Comparison of ENCODE assay signal across 12 cellular contexts in the genomic region with DNA sequence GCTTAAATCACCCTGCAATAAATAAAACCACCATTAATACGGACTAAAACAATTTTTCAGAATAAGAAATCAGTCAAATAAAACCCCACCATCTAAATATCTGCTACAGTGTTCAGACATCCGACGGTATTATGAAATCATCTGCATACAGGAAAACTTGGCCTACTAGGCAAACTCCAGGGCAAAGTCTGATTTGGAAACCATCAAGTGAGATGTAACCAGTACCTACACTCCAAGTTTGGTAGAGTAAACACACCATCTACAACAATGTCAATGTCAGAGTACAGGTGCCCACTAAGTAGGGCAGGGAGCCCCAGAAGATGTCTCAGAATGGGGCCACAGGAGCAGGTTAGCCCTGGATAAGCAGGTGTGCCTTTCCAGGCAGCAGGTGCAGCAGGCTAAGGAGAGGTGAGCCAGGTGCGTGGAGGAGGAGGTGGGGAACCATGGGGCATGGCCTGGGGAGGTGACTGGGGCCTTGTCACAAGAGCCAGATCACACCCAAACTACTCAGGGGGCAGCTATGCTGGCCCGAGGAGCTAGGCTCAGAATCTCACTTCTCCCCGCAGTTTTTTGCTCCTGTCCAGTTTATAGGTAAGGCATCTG. TPM values are rescaled to one million over a fixed set of nuclear protein-coding genes. Genes with fewer than 3 reads are reported as not detected.
DNase-seq lines count a peak whose midpoint lies in the region; ATAC-seq, FAIRE-seq and TF ChIP-seq lines count a peak whose summit lies in the region.
"Had no signal": no experiment of that assay in that cellular context is flagged by ENCODE, and none has a peak within 500 bp of the region (broad histone marks: within the 10 kb centered on the region; RNA-seq: fewer than 3 reads in every experiment).

No MANE protein-coding gene starts in this region.

- H2AFZ ChIP-seq in neuronal stem cell (ENCODE audit: low read length): no peak overlapping the region

- no peak overlapping the region for H3K14ac ChIP-seq in neuronal stem cell (ENCODE audit: low read length)

- H3K79me1 ChIP-seq in neuronal stem cell (ENCODE audit: low read depth, low read length): peaks cover 14% of the 10 kb centered on the region

- no peak overlapping the region for H3K4me3 ChIP-seq in left ventricle myocardium inferior
- H3K4me3 ChIP-seq in neuronal stem cell (ENCODE audit: low read length in 2 of 2): peak overlapping the region in 1 of 2 donors; percentile 20
- no peak overlapping the region for H3K4me3 ChIP-seq in vagina
- H3K4me3 ChIP-seq: BLaER1, GM12878, SK-N-MC had no signal

- no peak overlapping the region for H3K27ac Mint-ChIP-seq in activated CD4-positive, alpha-beta T cell treated with anti-CD3 and anti-CD28 coated beads, Interleukin-2, amount 10 ng/mL, durations not matched to agents 24 days and 14 days

- no peak for FAIRE-seq in GM19239 (lab: Jason Lieb, UNC)
- FAIRE-seq: GM12878 had no signal

- H3K36me3 ChIP-seq in left ventricle myocardium inferior (no peaks in the 10 kb centered on the region), neuronal stem cell (replicated peaks in 1 of 2; ENCODE audit: control insufficient read depth in 2 of 2, insufficient read depth in 2 of 2, low read length in 2 of 2) (peaks cover 0 to 1% of the 10 kb centered on the region in 2 donors), vagina (no peaks in the 10 kb centered on the region)

- H2BK15ac ChIP-seq in neuronal stem cell (ENCODE audit: low read length): no peak overlapping the region

- H4K8ac ChIP-seq in neuronal stem cell (ENCODE audit: low read depth, low read length): no peak overlapping the region

- H3K4ac ChIP-seq in neuronal stem cell (ENCODE audit: low read length): peak overlapping the region; percentile 44

- no peaks in the 10 kb centered on the region for H3K27me3 Mint-ChIP-seq in activated CD4-positive, alpha-beta T cell treated with anti-CD3 and anti-CD28 coated beads, Interleukin-2, amount 10 ng/mL, durations not matched to agents 24 days and 14 days

- intact Hi-C loops in left ventricle myocardium inferior (cut with micrococcal nuclease) (no loop called here), left cardiac atrium (cut with DNase I) (no loop called here), vagina (cut with DNase I) (no loop called here)
- intact Hi-C loops in activated CD4-positive, alpha-beta T cell treated with anti-CD3 and anti-CD28 coated beads, Interleukin-2, amount 10 ng/mL, durations not matched to agents 24 days and 14 days (cut with micrococcal nuclease): no loop called here

- H2BK12ac ChIP-seq in neuronal stem cell (ENCODE audit: low read length): no peak overlapping the region

- H3K4me1 Mint-ChIP-seq in activated CD4-positive, alpha-beta T cell treated with anti-CD3 and anti-CD28 coated beads, Interleukin-2, amount 10 ng/mL, durations not matched to agents 24 days and 14 days: peaks cover 44% of the 10 kb centered on the region

- no peak overlapping the region for H3K18ac ChIP-seq in neuronal stem cell (ENCODE audit: low read length)

- H3K9ac ChIP-seq in neuronal stem cell (ENCODE audit: low read depth, low read length, poor library complexity): no peak overlapping the region
- H3K9ac ChIP-seq: BLaER1 had no signal

- ATAC-seq in left cardiac atrium: no peak
- ATAC-seq: GM12878 had no signal

- no CpG with 5 or more reads among the region's 6 CpGs for WGBS in neuronal stem cell (ENCODE audit: extremely low coverage in 2 of 2, insufficient read length in 2 of 2, insufficient replicate concordance in 1 of 2), 2 donors

- H3K4me1 ChIP-seq in left ventricle myocardium inferior (peaks cover 100% of the 10 kb centered on the region), neuronal stem cell (ENCODE audit: control insufficient read depth in 2 of 2, insufficient read depth in 1 of 2, low read depth in 1 of 2, low read length in 2 of 2) (peaks cover 7 to 35% of the 10 kb centered on the region in 2 donors), vagina (peaks cover 100% of the 10 kb centered on the region)

- no peak overlapping the region for H2AK5ac ChIP-seq in neuronal stem cell (ENCODE audit: low read depth, low read length)

- H4K91ac ChIP-seq in neuronal stem cell (ENCODE audit: low read depth, low read length, poor library complexity): no peak overlapping the region

- no peak overlapping the region for H2BK120ac ChIP-seq in neuronal stem cell (ENCODE audit: low read depth, low read length)

- peaks cover 13% of the 10 kb centered on the region for H3K36me3 Mint-ChIP-seq in activated CD4-positive, alpha-beta T cell treated with anti-CD3 and anti-CD28 coated beads, Interleukin-2, amount 10 ng/mL, durations not matched to agents 24 days and 14 days (ENCODE audit: low read depth)

- H3K27ac ChIP-seq in left ventricle myocardium inferior (replicated peaks): peak overlapping the region; percentile 77
- peak overlapping the region; percentile 66 for H3K27ac ChIP-seq in cingulate gyrus (ENCODE audit: low read depth, low read length)
- no peak overlapping the region for H3K27ac ChIP-seq in neuronal stem cell (replicated peaks; ENCODE audit: low read length)
- peak overlapping the region; percentile 86 for H3K27ac ChIP-seq in vagina
- H3K27ac ChIP-seq: BLaER1, SK-N-MC had no signal

- no peak overlapping the region for H3K23ac ChIP-seq in neuronal stem cell (ENCODE audit: low read depth, low read length, poor library complexity)

- DNase-seq in left ventricle myocardium inferior (no peak), left cardiac atrium (no peak), neuronal stem cell (ENCODE audit: low spot score) (no peak), vagina (ENCODE audit: extremely low spot score in 2 of 2) (no peak), GM19239 (ENCODE audit: insufficient read length, low spot score) (no peak), SHP77 (lab: John Stamatoyannopoulos, UW) (no peak)
- DNase-seq in activated CD4-positive, alpha-beta T cell treated with anti-CD3 and anti-CD28 coated beads, Interleukin-2, amount 10 ng/mL, durations not matched to agents 24 days and 14 days: no peak
- DNase-seq: retina had no signal

- H3K27me3 ChIP-seq in left ventricle myocardium inferior (ENCODE audit: low read depth) (no peaks in the 10 kb centered on the region), neuronal stem cell (ENCODE audit: control insufficient read depth in 3 of 3, insufficient read depth in 3 of 3, low read depth in 1 of 3, low read length in 3 of 3) (no peaks in the 10 kb centered on the region), vagina (no peaks in the 10 kb centered on the region)
- H3K27me3 ChIP-seq: BLaER1 had no signal

- H2BK5ac ChIP-seq in neuronal stem cell (ENCODE audit: low read length): no peak overlapping the region

- no peaks in the 10 kb centered on the region for H3K9me3 Mint-ChIP-seq in activated CD4-positive, alpha-beta T cell treated with anti-CD3 and anti-CD28 coated beads, Interleukin-2, amount 10 ng/mL, durations not matched to agents 24 days and 14 days

- TF ChIP-seq CTCF in left ventricle myocardium inferior (IDR thresholded peaks at IDR 0.05; ENCODE audit: borderline replicate concordance) (no peak), vagina (IDR thresholded peaks at IDR 0.05) (no peak)

- H3K9me3 ChIP-seq in left ventricle myocardium inferior (replicated peaks) (no peaks in the 10 kb centered on the region), neuronal stem cell (replicated peaks in 1 of 2; ENCODE audit: control insufficient read depth in 2 of 2, insufficient read depth in 1 of 2, low read depth in 1 of 2, low read length in 2 of 2) (no peaks in the 10 kb centered on the region), vagina (no peaks in the 10 kb centered on the region)
- H3K9me3 ChIP-seq: BLaER1 had no signal

- no peak for TF ChIP-seq POLR2A in vagina (IDR thresholded peaks at IDR 0.05)

- no peak overlapping the region for H3K4me3 Mint-ChIP-seq in activated CD4-positive, alpha-beta T cell treated with anti-CD3 and anti-CD28 coated beads, Interleukin-2, amount 10 ng/mL, durations not matched to agents 24 days and 14 days

- no peak overlapping the region for H3K4me2 ChIP-seq in neuronal stem cell (ENCODE audit: insufficient read depth, low read length, poor library complexity, severe bottlenecking)
- H3K4me2 ChIP-seq: BLaER1 had no signal

RNA-seq across cellular contexts. Expression of gene CAPZB, which starts 59.6 kb away (rescaled TPM):
- total RNA-seq in left ventricle myocardium inferior (217 TPM), left cardiac atrium (100 to 1,000 TPM; 227 to 254 TPM), vagina (152 TPM)
- polyA plus RNA-seq in neuronal stem cell (2013, experiment 1 of 2): 295 TPM
- 299 TPM for polyA plus RNA-seq in neuronal stem cell (2013, experiment 2 of 2)
- 291 and 297 TPM in 2 replicates for total RNA-seq in activated CD4-positive, alpha-beta T cell treated with anti-CD3 and anti-CD28 coated beads, Interleukin-2, amount 10 ng/mL, durations not matched to agents 24 days and 14 days
